Comparison of ENCODE assay signal across 8 cellular contexts in genomic region chr11:117822031-117822521, GRCh38. TPM values are rescaled to one million over a fixed set of nuclear protein-coding genes. Genes with fewer than 3 reads are reported as not detected.
DNase-seq lines count a peak whose midpoint lies in the region; ATAC-seq and TF ChIP-seq lines count a peak whose summit lies in the region.

No MANE protein-coding gene starts in this region.

- H2AFZ ChIP-seq in hepatocyte: no peak overlapping the region

- no peak overlapping the region for H3K4me3 ChIP-seq in hepatocyte

- no peaks in the 10 kb centered on the region for H3K27me3 ChIP-seq in hepatocyte

- no peak overlapping the region for H3K27ac ChIP-seq in hepatocyte

- H3K9me2 ChIP-seq in hepatocyte (replicated peaks; ENCODE audit: insufficient read depth): no peaks in the 10 kb centered on the region

- DNase-seq in NCI-H1417 (lab: John Stamatoyannopoulos, UW) (peak; percentile 40 to 71 (median 69)), NCI-H1417 treated with DMSO at 0.1 percent for 48 hours (lab: John Stamatoyannopoulos, UW) (no peak), NCI-H345 treated with DMSO at 0.1 percent for 48 hours (lab: John Stamatoyannopoulos, UW; ENCODE audit: unreplicated experiment) (peak; percentile 22), hepatocyte (ENCODE audit: low spot score) (peak; percentile 62)
- DNase-seq in activated naive CD4-positive, alpha-beta T cell treated with Interleukin-2 at 50 U/mL for 16 hours: peak; percentile 57
- DNase-seq in stimulated activated CD8-positive, alpha-beta memory T cell treated with anti-CD3 and anti-CD28 coated beads, Interleukin-4, amount 100 ng/mL, for 24 hours (ENCODE audit: low read depth): peak; percentile 48

- peak; percentile 56 for TF ChIP-seq CTCF in hepatocyte (IDR thresholded peaks at IDR 0.05; ENCODE audit: poor library complexity)

- H4K20me1 ChIP-seq in hepatocyte (ENCODE audit: insufficient read depth, poor library complexity, severe bottlenecking): no peaks in the 10 kb centered on the region

- no peaks in the 10 kb centered on the region for H3K36me3 ChIP-seq in hepatocyte (replicated peaks; ENCODE audit: insufficient read depth, low read depth)

- TF ChIP-seq POLR2A in GM18505 (IDR thresholded peaks at IDR 0.05; ENCODE audit: borderline replicate concordance, extremely low read depth, insufficient read depth, insufficient read length): no peak

- H3K9me3 ChIP-seq in hepatocyte (ENCODE audit: low read depth): no peaks in the 10 kb centered on the region

- WGBS in hepatocyte (ENCODE audit: low lambda C conversion rate, missing lambda C conversion rate): 59% methylated on average over 14 of the region's 16 CpGs

- H3K4me2 ChIP-seq in hepatocyte: no peak overlapping the region

- ATAC-seq in GM18505 (IDR thresholded peaks at IDR 0.05; ENCODE audit: unreplicated experiment): no peak
- no peak for ATAC-seq in GM21529 (IDR thresholded peaks at IDR 0.05; ENCODE audit: unreplicated experiment)

- H3K79me2 ChIP-seq in hepatocyte: no peaks in the 10 kb centered on the region

- H3K4me1 ChIP-seq in hepatocyte (ENCODE audit: insufficient read depth): peaks cover 31% of the 10 kb centered on the region

RNA-seq across cellular contexts. Expression of gene FXYD2, which starts 2.5 kb away (rescaled TPM):
- 72.7 and 100 TPM in 2 replicates for total RNA-seq in hepatocyte
- polyA plus RNA-seq in hepatocyte: 93.8 and 97.7 TPM in 2 replicates

RNA-seq across cellular contexts. Expression of gene DSCAML1, which starts 25.1 kb away (rescaled TPM):
- 2.6 and 3.2 TPM in 2 replicates for total RNA-seq in hepatocyte
- 0.46 and 1.1 TPM in 2 replicates for polyA plus RNA-seq in hepatocyte

RNA-seq across cellular contexts. Expression of gene FXYD6, which starts 54.4 kb away (rescaled TPM):
- total RNA-seq in hepatocyte: 19.5 and 28.3 TPM in 2 replicates
- polyA plus RNA-seq in hepatocyte: 56.9 and 68.2 TPM in 2 replicates
